16 cellular contexts compared by ENCODE assay signal in genomic region chr15:98321916-98322315, GRCh38.
A peak's percentile ranks its signal among the peaks of the same experiment; 100 is the strongest.
DNase-seq lines count a peak whose midpoint lies in the region; ATAC-seq, FAIRE-seq and TF ChIP-seq lines count a peak whose summit lies in the region.
"Had no signal": no experiment of that assay in that cellular context is flagged by ENCODE, and none has a peak within 500 bp of the region (broad histone marks: within the 10 kb centered on the region; RNA-seq: fewer than 3 reads in every experiment).

No MANE protein-coding gene starts in this region.

- intact Hi-C loops in pancreas (cut with DNase I) (no loop called here), head of caudate nucleus (cut with DNase I) (no loop called here)

- H4K20me1 ChIP-seq in keratinocyte (ENCODE audit: control insufficient read depth, extremely low read depth, insufficient read depth, low read length), result no peaks in the 10 kb centered on the region

- no peaks in the 10 kb centered on the region for H3K27me3 ChIP-seq in keratinocyte (ENCODE audit: control insufficient read depth, extremely low read depth, insufficient read depth, low read length)
- no peaks in the 10 kb centered on the region for H3K27me3 ChIP-seq in pancreas
- H3K27me3 ChIP-seq: stomach had no signal

- DNase-seq in AG10803 (ENCODE audit: low read depth) (peak; percentile 29), NB4 (ENCODE audit: low read depth) (peak; percentile 65), SK-N-MC (ENCODE audit: low read depth, low spot score) (peak; percentile 32), keratinocyte (ENCODE audit: low read depth, low spot score) (peak; percentile 9), pancreas (no peak), HK-2 (ENCODE audit: unreplicated experiment) (no peak), NOMO-1 treated with DMSO at 0.1 percent for 48 hours (lab: John Stamatoyannopoulos, UW; ENCODE audit: unreplicated experiment) (no peak), head of caudate nucleus (no peak)
- DNase-seq: foreskin melanocyte, natural killer cell, NCI-H2029 treated with DMSO at 0.1 percent for 48 hours, retina, stomach had no signal

- TF ChIP-seq POLR2A in NB4 (IDR thresholded peaks at IDR 0.05; ENCODE audit: extremely low read depth, insufficient read length), result no peak

- H3K9ac ChIP-seq in SK-N-MC (ENCODE audit: insufficient read length), result no peak overlapping the region
- peak overlapping the region; percentile 22 for H3K9ac ChIP-seq in keratinocyte (ENCODE audit: control insufficient read depth, extremely low read depth, insufficient read depth, low read length)
- H3K9ac ChIP-seq: KMS-11 had no signal

- no peaks in the 10 kb centered on the region for H3K9me1 ChIP-seq in keratinocyte (ENCODE audit: control insufficient read depth, extremely low read depth, insufficient read depth, low read length)

- no peak for ATAC-seq in pancreas
- ATAC-seq: activated T-helper 17 cell treated with anti-CD3 and anti-CD28 coated beads, Interleukin-2, amount 50 U/mL, for 72 hours; natural killer cell had no signal

- WGBS in pancreas, 2 donors, result 62 to 69% methylated on average over 6 of the region's 6 CpGs

- H3K9me3 ChIP-seq in SK-N-MC (ENCODE audit: low read depth, low read length) (no peaks in the 10 kb centered on the region), keratinocyte (ENCODE audit: control insufficient read depth, low read depth, low read length) (peaks cover 3% of the 10 kb centered on the region), pancreas (no peaks in the 10 kb centered on the region)

- peak overlapping the region; percentile 83 for H2AFZ ChIP-seq in keratinocyte (ENCODE audit: control insufficient read depth, low read length)

- no peaks in the 10 kb centered on the region for H3K79me2 ChIP-seq in keratinocyte (ENCODE audit: control insufficient read depth, insufficient read depth, low read length)

- peak overlapping the region; percentile 67 for H3K4me2 ChIP-seq in keratinocyte (ENCODE audit: control insufficient read depth, extremely low read depth, insufficient read depth, low read depth, low read length)
- H3K4me2 ChIP-seq: KMS-11 had no signal

- TF ChIP-seq CTCF in AG10803 (conservative IDR thresholded peaks at IDR 0.05; ENCODE audit: low read length) (no peak), NB4 (IDR thresholded peaks at IDR 0.05; ENCODE audit: low read depth, low read length) (no peak), keratinocyte (optimal IDR thresholded peaks at IDR 0.05 in 1 of 3, IDR thresholded peaks at IDR 0.05 in 1 of 3, conservative IDR thresholded peaks at IDR 0.05 in 1 of 3; ENCODE audit: extremely low read depth in 1 of 3, insufficient read depth in 2 of 3, low read length in 3 of 3) (no peak), pancreas (IDR thresholded peaks at IDR 0.05) (no peak)

- no peak overlapping the region for H3K27ac ChIP-seq in SK-N-MC
- H3K27ac ChIP-seq in keratinocyte (ENCODE audit: control insufficient read depth, insufficient read depth, low read length), result peak overlapping the region; percentile 36
- no peak overlapping the region for H3K27ac ChIP-seq in pancreas
- H3K27ac ChIP-seq: KMS-11, stomach had no signal

- FAIRE-seq in keratinocyte (lab: Jason Lieb, UNC) (peak; percentile 92), pancreas (lab: Jason Lieb, UNC) (no peak)
- FAIRE-seq: G401.6 had no signal

- H3K36me3 ChIP-seq in SK-N-MC (ENCODE audit: insufficient read depth, low read length) (no peaks in the 10 kb centered on the region), keratinocyte (ENCODE audit: control insufficient read depth in 2 of 2, extremely low read depth in 1 of 2, insufficient read depth in 2 of 2, low read length in 2 of 2) (no peaks in the 10 kb centered on the region), pancreas (no peaks in the 10 kb centered on the region)
- H3K36me3 ChIP-seq: stomach had no signal

- peaks cover 16% of the 10 kb centered on the region for H3K4me1 ChIP-seq in keratinocyte (ENCODE audit: control insufficient read depth, extremely low read depth, insufficient read depth, low read length)
- H3K4me1 ChIP-seq in pancreas, result no peaks in the 10 kb centered on the region
- H3K4me1 ChIP-seq: stomach had no signal

- dilution Hi-C loops in keratinocyte (cut with MboI; ENCODE audit: extremely low pct_ligation_motif_present, low sequenced_read_pairs), result no loop called here

- H3K4me3 ChIP-seq in AG10803 (ENCODE audit: low read length) (no peak overlapping the region), NB4 (ENCODE audit: low read depth, low read length) (no peak overlapping the region), SK-N-MC (no peak overlapping the region), keratinocyte (ENCODE audit: control insufficient read depth in 2 of 3, extremely low read depth in 1 of 3, insufficient read depth in 2 of 3, low read depth in 1 of 3, low read length in 3 of 3) (peak overlapping the region in 1 of 3 experiments; percentile 46), pancreas (no peak overlapping the region)
- H3K4me3 ChIP-seq: stomach had no signal

Comparison
In these comparisons a context has a peak if more than half of its experiments do, and no peak if none do; other contexts are left out.
1. DNase-seq: peak in AG10803 (single experiment), NB4 (single experiment), SK-N-MC (single experiment) and keratinocyte (single experiment); none in pancreas (0 of 6), HK-2 (single experiment), NOMO-1 treated with DMSO at 0.1 percent for 48 hours (single experiment) and head of caudate nucleus (0 of 42).